ENCODE assay signal across 18 cellular contexts in genomic region chr7:95952851-95953250, GRCh38.
DNase-seq lines count a peak whose midpoint lies in the region; ATAC-seq, FAIRE-seq and TF ChIP-seq lines count a peak whose summit lies in the region.
"Had no signal": no experiment of that assay in that cellular context is flagged by ENCODE, and none has a peak within 500 bp of the region (broad histone marks: within the 10 kb centered on the region; RNA-seq: fewer than 3 reads in every experiment).

No MANE protein-coding gene starts in this region.

- no peak overlapping the region for H2BK12ac ChIP-seq in H1 (ENCODE audit: low read depth, low read length)

- no peak overlapping the region for H2BK15ac ChIP-seq in H1 (ENCODE audit: low read length)

- 0 out of 2 replicates have a peak overlapping the region, but pooled peaks have one; percentile 30 for H2AFZ ChIP-seq in H1 (ENCODE audit: low read length)

- H3K9me3 Mint-ChIP-seq in type B pancreatic cell, result no peaks in the 10 kb centered on the region
- H3K9me3 Mint-ChIP-seq: CD4-positive, alpha-beta T cell had no signal

- H3K4me1 ChIP-seq in H1 (replicated peaks in 1 of 4; ENCODE audit: control insufficient read depth in 3 of 4, insufficient read depth in 4 of 4, low read length in 3 of 4), result no peaks in the 10 kb centered on the region
- no peaks in the 10 kb centered on the region for H3K4me1 ChIP-seq in Peyer's patch
- H3K4me1 ChIP-seq: A549, HAP-1 had no signal

- no peak overlapping the region for H4K5ac ChIP-seq in H1 (ENCODE audit: insufficient read length, low read depth, low read length)

- H3K9ac ChIP-seq in H1 (replicated peaks in 1 of 4; ENCODE audit: extremely low read depth in 1 of 4, low read depth in 3 of 4, low read length in 3 of 4), result no peak overlapping the region

- DNase-seq in HT-29 (ENCODE audit: low spot score) (peak; percentile 46), H1 (ENCODE audit: low read depth in 1 of 2, low spot score in 2 of 2) (no peak), putamen (ENCODE audit: low spot score) (peak; percentile 2), type B pancreatic cell (ENCODE audit: extremely low spot score, unreplicated experiment) (no peak), left cardiac atrium (no peak), Peyer's patch (no peak)
- DNase-seq: AML-193; Caco-2; CD4-positive, alpha-beta T cell; GOT3 had no signal

- peak overlapping the region; percentile 7 for H3K27ac Mint-ChIP-seq in type B pancreatic cell
- H3K27ac Mint-ChIP-seq: CD4-positive, alpha-beta T cell had no signal

- intact Hi-C loops in left cardiac atrium (cut with DNase I), result no loop called here

- H3K36me3 Mint-ChIP-seq in type B pancreatic cell, result no peaks in the 10 kb centered on the region

- no peak overlapping the region for H2BK5ac ChIP-seq in H1 (ENCODE audit: low read depth, low read length)

- H3K18ac ChIP-seq in H1 (ENCODE audit: extremely low read depth, low read length), result no peak overlapping the region

- H3K9me3 ChIP-seq in H1 (ENCODE audit: insufficient read depth in 2 of 2, low read depth in 1 of 2, low read length in 1 of 2), result no peaks in the 10 kb centered on the region
- no peaks in the 10 kb centered on the region for H3K9me3 ChIP-seq in Peyer's patch
- H3K9me3 ChIP-seq: A549, Caco-2, HAP-1 had no signal

- FAIRE-seq in H1 (lab: Jason Lieb, UNC), result no peak
- FAIRE-seq: A549, D721Med, G401.6, GM12891 had no signal

- no peak for TF ChIP-seq RAD21 in H1 (IDR thresholded peaks at IDR 0.05 in 1 of 2, conservative IDR thresholded peaks at IDR 0.05 in 1 of 2; ENCODE audit: low read depth in 2 of 2, low read length in 2 of 2)

- no peak overlapping the region for H2AK5ac ChIP-seq in H1 (ENCODE audit: low read depth, low read length)

- H3K27ac ChIP-seq in H1 (ENCODE audit: low read depth, low read length) (no peak overlapping the region), Peyer's patch (no peak overlapping the region)
- H3K27ac ChIP-seq: 22Rv1, A549, C4-2B had no signal

- no peak overlapping the region for H3K14ac ChIP-seq in H1 (ENCODE audit: insufficient read length)

- H3K4ac ChIP-seq in H1 (replicated peaks; ENCODE audit: insufficient read length, low read depth, low read length), result no peak overlapping the region

- no peak for TF ChIP-seq EP300 in H1 (IDR thresholded peaks at IDR 0.05; ENCODE audit: borderline replicate concordance in 1 of 2, low read depth in 2 of 2, low read length in 2 of 2)

- H2BK20ac ChIP-seq in H1 (ENCODE audit: low read length), result no peak overlapping the region

- TF ChIP-seq CTCF in H1 (IDR thresholded peaks at IDR 0.05; ENCODE audit: control extremely low read depth in 1 of 3, insufficient read depth in 1 of 3, low read depth in 1 of 3, low read length in 3 of 3) (no peak), type B pancreatic cell (conservative IDR thresholded peaks at IDR 0.05) (no peak), Peyer's patch (IDR thresholded peaks at IDR 0.05) (no peak)

- no peaks in the 10 kb centered on the region for H3K23me2 ChIP-seq in H1 (ENCODE audit: low read depth, low read length)

- peaks cover 21% of the 10 kb centered on the region for H3K4me1 Mint-ChIP-seq in type B pancreatic cell (ENCODE audit: unreplicated experiment)

- H3K27me3 ChIP-seq in H1 (replicated peaks in 1 of 4; ENCODE audit: control insufficient read depth in 3 of 4, extremely low read depth in 1 of 4, insufficient read depth in 3 of 4, low read length in 3 of 4) (no peaks in the 10 kb centered on the region), Peyer's patch (no peaks in the 10 kb centered on the region)

- no peaks in the 10 kb centered on the region for H3K79me2 ChIP-seq in H1 (ENCODE audit: control insufficient read depth in 1 of 2, insufficient read depth in 2 of 2, low read length in 2 of 2)

- no peak for TF ChIP-seq POLR2A in H1 (IDR thresholded peaks at IDR 0.05; ENCODE audit: control extremely low read depth in 1 of 2, low read depth in 2 of 2, low read length in 2 of 2)
- no peak for TF ChIP-seq POLR2A in Peyer's patch (IDR thresholded peaks at IDR 0.05)

- WGBS in H1 (ENCODE audit: extremely low coverage in 1 of 2, insufficient coverage in 1 of 2, insufficient read length in 1 of 2, insufficient replicate concordance in 2 of 2, low coverage in 1 of 2, low lambda C conversion rate in 2 of 2, missing lambda C conversion rate in 1 of 2), 2 experiments, result 84% methylated on average over 1 of the region's 1 CpG; no CpG with 5 or more reads in 1 of the 2 experiments

- H3K27me3 Mint-ChIP-seq in type B pancreatic cell, result peaks cover 4% of the 10 kb centered on the region

- H4K8ac ChIP-seq in H1 (ENCODE audit: extremely low read depth, insufficient read depth, low read length), result no peak overlapping the region

- POLR2A ChIA-PET in H1 (lab: Charles Lee; ENCODE audit: partially characterized antibody), result no interaction called here

- H3K4me2 ChIP-seq in H1 (ENCODE audit: insufficient read depth in 1 of 2, low read depth in 2 of 2, low read length in 2 of 2), result no peak overlapping the region
- H3K4me2 ChIP-seq: A549 had no signal

- no peaks in the 10 kb centered on the region for H4K20me1 ChIP-seq in H1 (replicated peaks in 1 of 2; ENCODE audit: control insufficient read depth in 1 of 2, insufficient read depth in 2 of 2, low read length in 2 of 2)

- H3K23ac ChIP-seq in H1 (ENCODE audit: insufficient read length), result no peak overlapping the region

- no peak overlapping the region for H4K91ac ChIP-seq in H1 (replicated peaks; ENCODE audit: insufficient read length, low read length)

- no peak for ATAC-seq in left cardiac atrium
- ATAC-seq in GM21526 (IDR thresholded peaks at IDR 0.05; ENCODE audit: low FRiP score, unreplicated experiment), result no peak
- ATAC-seq: A549 had no signal

- H3K79me1 ChIP-seq in H1 (ENCODE audit: low read depth, low read length), result no peaks in the 10 kb centered on the region

- H2BK120ac ChIP-seq in H1 (replicated peaks; ENCODE audit: low read depth, low read length), result no peak overlapping the region

- H3K36me3 ChIP-seq in H1 (ENCODE audit: control insufficient read depth in 2 of 4, insufficient read depth in 4 of 4, low read length in 3 of 4), result no peaks in the 10 kb centered on the region
- no peaks in the 10 kb centered on the region for H3K36me3 ChIP-seq in Peyer's patch
- H3K36me3 ChIP-seq: HAP-1 had no signal

- CTCF ChIA-PET in H1 (lab: Charles Lee; ENCODE audit: partially characterized antibody), result no interaction called here

- H3K4me3 Mint-ChIP-seq in type B pancreatic cell, result no peak overlapping the region
- H3K4me3 Mint-ChIP-seq: CD4-positive, alpha-beta T cell had no signal

- H3K4me3 ChIP-seq in H1 (ENCODE audit: extremely low read depth in 1 of 4, insufficient read depth in 2 of 4, low read depth in 3 of 4, low read length in 4 of 4) (no peak overlapping the region), Peyer's patch (no peak overlapping the region)
- H3K4me3 ChIP-seq: A549, HAP-1 had no signal

- H3K56ac ChIP-seq in H1 (replicated peaks; ENCODE audit: insufficient read length, low read depth, low read length), result no peak overlapping the region

TF ChIP-seq in H1, 55 proteins besides CTCF, POLR2A, EP300 and RAD21 (continues in another document):
- TF ChIP-seq MAFK (IDR thresholded peaks at IDR 0.05; ENCODE audit: low read depth, low read length) (no peak), POLR2AphosphoS5 (IDR thresholded peaks at IDR 0.05; ENCODE audit: low read depth, low read length) (no peak), TAF7 (optimal IDR thresholded peaks at IDR 0.05; ENCODE audit: borderline replicate concordance, low read depth, low read length) (no peak), KDM1A (IDR thresholded peaks at IDR 0.05; ENCODE audit: borderline replicate concordance, low read length) (no peak), NRF1 (IDR thresholded peaks at IDR 0.05; ENCODE audit: low read depth, low read length) (no peak), NANOG (IDR thresholded peaks at IDR 0.05; ENCODE audit: insufficient read depth, low read depth, low read length, poor library complexity, severe bottlenecking) (no peak), TAF1 (IDR thresholded peaks at IDR 0.05; ENCODE audit: low read depth, low read length) (no peak), EGR1 (IDR thresholded peaks at IDR 0.05; ENCODE audit: borderline replicate concordance, low read depth, low read length) (no peak)

Comparison
In these comparisons a context has a peak if more than half of its experiments do, and no peak if none do; other contexts are left out.
1. DNase-seq: peak in HT-29 (single experiment) and putamen (single experiment); none in H1 (0 of 2), type B pancreatic cell (single experiment), left cardiac atrium (single experiment) and Peyer's patch (0 of 3).